8 cellular contexts compared by ENCODE assay signal in genomic region chr13:75637101-75637774, GRCh38. TPM values are rescaled to one million over a fixed set of nuclear protein-coding genes. Genes with fewer than 3 reads are reported as not detected.
A peak's percentile ranks its signal among the peaks of the same experiment; 100 is the strongest.
DNase-seq lines count a peak whose midpoint lies in the region; ATAC-seq, FAIRE-seq and TF ChIP-seq lines count a peak whose summit lies in the region.

No MANE protein-coding gene starts in this region.

- H3K36me3 ChIP-seq in kidney (ENCODE audit: control insufficient read depth in 1 of 2, insufficient read depth in 2 of 2, low read length in 2 of 2) (no peaks in the 10 kb centered on the region), tibial nerve (no peaks in the 10 kb centered on the region)

- H3K27me3 Mint-ChIP-seq in activated CD8-positive, alpha-beta memory T cell treated with anti-CD3 and anti-CD28 coated beads, Interleukin-2, amount 10 ng/mL, durations not matched to agents 7 days and 5 days, result peaks cover 26% of the 10 kb centered on the region
- H3K27me3 Mint-ChIP-seq in activated CD8-positive, alpha-beta T cell treated with anti-CD3 and anti-CD28 coated beads for 36 hours, result peaks cover 18% of the 10 kb centered on the region

- no peak for FAIRE-seq in kidney (lab: Jason Lieb, UNC)

- intact Hi-C loops in activated CD8-positive, alpha-beta T cell treated with anti-CD3 and anti-CD28 coated beads for 36 hours (cut with micrococcal nuclease), result no loop called here
- intact Hi-C loops in kidney (cut with DNase I), result no loop called here

- no peaks in the 10 kb centered on the region for H3K27me3 ChIP-seq in tibial nerve

- H3K27ac Mint-ChIP-seq in activated CD8-positive, alpha-beta memory T cell treated with anti-CD3 and anti-CD28 coated beads, Interleukin-2, amount 10 ng/mL, durations not matched to agents 7 days and 5 days, result no peak overlapping the region
- H3K27ac Mint-ChIP-seq in activated CD8-positive, alpha-beta T cell treated with anti-CD3 and anti-CD28 coated beads for 36 hours, result no peak overlapping the region

- 6 to 7% methylated on average over 18 of the region's 19 CpGs for WGBS in tibial nerve, 2 donors

- no peak for DNase-seq in activated CD8-positive, alpha-beta memory T cell treated with anti-CD3 and anti-CD28 coated beads, Interleukin-2, amount 10 ng/mL, durations not matched to agents 7 days and 5 days
- no peak for DNase-seq in activated CD8-positive, alpha-beta memory T cell treated with anti-CD3 and anti-CD28 coated beads for 24 hours
- peak; percentile 5 for DNase-seq in activated CD8-positive, alpha-beta T cell treated with anti-CD3 and anti-CD28 coated beads for 36 hours
- DNase-seq in kidney (no peak), tibial nerve (ENCODE audit: low spot score in 2 of 2) (no peak), HuH-7.5 (ENCODE audit: low spot score) (no peak), mesenteric fat pad (ENCODE audit: low spot score) (no peak)

- CTCF ChIA-PET in activated CD8-positive, alpha-beta memory T cell treated with anti-CD3 and anti-CD28 coated beads, Interleukin-2, amount 10 ng/mL, durations not matched to agents 7 days and 5 days (lab: Charles Lee), result no interaction called here
- CTCF ChIA-PET in activated CD8-positive, alpha-beta T cell treated with anti-CD3 and anti-CD28 coated beads for 36 hours (lab: Charles Lee), result no interaction called here

- H3K4me1 ChIP-seq in kidney (ENCODE audit: control insufficient read depth in 1 of 2, insufficient read depth in 1 of 2, low read depth in 1 of 2, low read length in 2 of 2), result peaks cover 8 to 11% of the 10 kb centered on the region in 2 donors
- peaks cover 0 to 26% (median 3%) of the 10 kb centered on the region in 4 donors for H3K4me1 ChIP-seq in tibial nerve

- H3K9me3 Mint-ChIP-seq in activated CD8-positive, alpha-beta memory T cell treated with anti-CD3 and anti-CD28 coated beads, Interleukin-2, amount 10 ng/mL, durations not matched to agents 7 days and 5 days (ENCODE audit: low read depth), result no peaks in the 10 kb centered on the region
- no peaks in the 10 kb centered on the region for H3K9me3 Mint-ChIP-seq in activated CD8-positive, alpha-beta T cell treated with anti-CD3 and anti-CD28 coated beads for 36 hours

- peak overlapping the region; percentile 88 to 92 for H3K4me3 ChIP-seq in kidney (ENCODE audit: low read length in 2 of 2)
- H3K4me3 ChIP-seq in tibial nerve, result peak overlapping the region; percentile 54 to 84 (median 76)

- no peak for TF ChIP-seq EP300 in tibial nerve (IDR thresholded peaks at IDR 0.05)

- no peak for TF ChIP-seq POLR2A in tibial nerve (IDR thresholded peaks at IDR 0.05)

- ATAC-seq in activated CD8-positive, alpha-beta memory T cell treated with anti-CD3 and anti-CD28 coated beads, Interleukin-2, amount 10 ng/mL, durations not matched to agents 7 days and 5 days, result no peak
- ATAC-seq in activated CD8-positive, alpha-beta T cell treated with anti-CD3 and anti-CD28 coated beads for 36 hours, result no peak
- no peak for ATAC-seq in HG03025 (IDR thresholded peaks at IDR 0.05; ENCODE audit: low FRiP score, unreplicated experiment)

- H3K4me3 Mint-ChIP-seq in activated CD8-positive, alpha-beta memory T cell treated with anti-CD3 and anti-CD28 coated beads, Interleukin-2, amount 10 ng/mL, durations not matched to agents 7 days and 5 days, result peak overlapping the region; percentile 74
- peak overlapping the region; percentile 73 for H3K4me3 Mint-ChIP-seq in activated CD8-positive, alpha-beta T cell treated with anti-CD3 and anti-CD28 coated beads for 36 hours

- peak overlapping the region; percentile 1 to 17 for H3K9ac ChIP-seq in kidney (ENCODE audit: low read length in 2 of 2)

- H3K4me1 Mint-ChIP-seq in activated CD8-positive, alpha-beta memory T cell treated with anti-CD3 and anti-CD28 coated beads, Interleukin-2, amount 10 ng/mL, durations not matched to agents 7 days and 5 days, result peaks cover 17% of the 10 kb centered on the region
- H3K4me1 Mint-ChIP-seq in activated CD8-positive, alpha-beta T cell treated with anti-CD3 and anti-CD28 coated beads for 36 hours (ENCODE audit: low read depth), result peaks cover 8% of the 10 kb centered on the region

- POLR2A ChIA-PET in activated CD8-positive, alpha-beta T cell treated with anti-CD3 and anti-CD28 coated beads for 36 hours (lab: Charles Lee), result interaction anchor here (0.6 kb wide), 1 partner anchor 312 kb away, joined by 3 read pairs; no protein-coding TSS in a partner anchor

- H3K36me3 Mint-ChIP-seq in activated CD8-positive, alpha-beta memory T cell treated with anti-CD3 and anti-CD28 coated beads, Interleukin-2, amount 10 ng/mL, durations not matched to agents 7 days and 5 days, result peaks cover 2% of the 10 kb centered on the region
- H3K36me3 Mint-ChIP-seq in activated CD8-positive, alpha-beta T cell treated with anti-CD3 and anti-CD28 coated beads for 36 hours (ENCODE audit: low read depth), result no peaks in the 10 kb centered on the region

- no peaks in the 10 kb centered on the region for H3K9me3 ChIP-seq in kidney (ENCODE audit: control insufficient read depth in 1 of 2, low read length in 2 of 2)
- no peaks in the 10 kb centered on the region for H3K9me3 ChIP-seq in tibial nerve

- peak overlapping the region; percentile 13 to 75 for H3K27ac ChIP-seq in kidney (ENCODE audit: low read depth in 2 of 2, low read length in 2 of 2)
- peak overlapping the region in 2 of 4 donors; percentile 85 to 92 for H3K27ac ChIP-seq in tibial nerve

- TF ChIP-seq CTCF in activated CD8-positive, alpha-beta T cell treated with anti-CD3 and anti-CD28 coated beads for 36 hours (IDR thresholded peaks at IDR 0.05), result no peak
- no peak for TF ChIP-seq CTCF in kidney (IDR thresholded peaks at IDR 0.05; ENCODE audit: borderline replicate concordance, extremely low read depth, insufficient read depth)
- TF ChIP-seq CTCF in tibial nerve (IDR thresholded peaks at IDR 0.05), result no peak

RNA-seq across cellular contexts. Expression of gene LMO7, which starts 1.1 kb away (rescaled TPM):
- 1 to 10 TPM; 4.2 to 9.3 TPM for total RNA-seq in activated CD8-positive, alpha-beta memory T cell treated with anti-CD3 and anti-CD28 coated beads, Interleukin-2, amount 10 ng/mL, durations not matched to agents 7 days and 5 days
- total RNA-seq in activated CD8-positive, alpha-beta T cell treated with anti-CD3 and anti-CD28 coated beads for 36 hours, result 10 to 100 TPM; 12.2 to 15.3 TPM
- total RNA-seq in kidney, result 138 TPM
- polyA plus RNA-seq in kidney (ENCODE audit: insufficient read depth, low read depth, low replicate concordance), result 44.0 TPM
- total RNA-seq in tibial nerve, result 100 to 1,000 TPM; 149 to 311 (median 236) TPM
- total RNA-seq in mesenteric fat pad, result 8.2 TPM
